Comparison of ENCODE assay signal across 8 cellular contexts in genomic region chr12:133037207-133038005, GRCh38. TPM values are rescaled to one million over a fixed set of nuclear protein-coding genes. Genes with fewer than 3 reads are reported as not detected.
DNase-seq lines count a peak whose midpoint lies in the region; ATAC-seq, FAIRE-seq and TF ChIP-seq lines count a peak whose summit lies in the region.

Gene ZNF84 (plus strand): TSS chr12:133037509. CDS start chr12:133041468, 3,959 bp downstream.

- H3K4me1 Mint-ChIP-seq in endothelial cell (ENCODE audit: unreplicated experiment) (no peaks in the 10 kb centered on the region), mesothelial cell of epicardium (no peaks in the 10 kb centered on the region)

- peak within 1 kb of the TSS; percentile 82 for H3K4me2 ChIP-seq in OCI-LY7 (ENCODE audit: low read length)

- peak within 1 kb of the TSS; percentile 81 for H3K27ac ChIP-seq in OCI-LY7 (ENCODE audit: low read depth, low read length, poor library complexity, severe bottlenecking)

- H3K36me3 Mint-ChIP-seq in endothelial cell (ENCODE audit: low read depth, unreplicated experiment): peaks cover 55% of the 10 kb centered on the region
- H3K36me3 Mint-ChIP-seq in mesothelial cell of epicardium: peaks cover 41% of the 10 kb centered on the region

- peak; percentile 95 for ATAC-seq in GM21526 (IDR thresholded peaks at IDR 0.05; ENCODE audit: low FRiP score, unreplicated experiment)

- no TSS peak for BruUV-seq in OCI-LY7 (replicated peaks; lab: Mats Ljungman, UMichigan)

- H3K4me3 ChIP-seq in OCI-LY7 (ENCODE audit: low read depth, low read length, poor library complexity, severe bottlenecking): peak within 1 kb of the TSS; percentile 86

- H3K4me3 Mint-ChIP-seq in endothelial cell (ENCODE audit: unreplicated experiment) (peak within 1 kb of the TSS; percentile 94), mesothelial cell of epicardium (peak within 1 kb of the TSS; percentile 90)

- H3K9me3 ChIP-seq in OCI-LY7 (ENCODE audit: low read length): peaks cover 63% of the 10 kb centered on the region

- H3K9me3 Mint-ChIP-seq in endothelial cell (ENCODE audit: unreplicated experiment) (peaks cover 30% of the 10 kb centered on the region), mesothelial cell of epicardium (peaks cover 57% of the 10 kb centered on the region)

- CTCF ChIA-PET in OCI-LY7 (lab: Charles Lee; ENCODE audit: unreplicated experiment): interaction anchor here (0.6 kb wide), 1 partner anchor 67 kb away, joined by 6 read pairs; no protein-coding TSS in a partner anchor

- peak within 1 kb of the TSS; percentile 66 for H2AFZ ChIP-seq in OCI-LY7 (ENCODE audit: low read length)

- POLR2A ChIA-PET in OCI-LY7 (lab: Charles Lee): interaction anchor here (0.6 to 1.3 kb wide), 4 partner anchors 7 to 52 kb away, joined by 3 to 4 read pairs (median 3); partner anchors contain the start of gene ZNF26

- TF ChIP-seq CTCF in D721Med (IDR thresholded peaks at IDR 0.05; ENCODE audit: insufficient read depth, missing control alignments) (no peak), OCI-LY7 (conservative IDR thresholded peaks at IDR 0.05; ENCODE audit: low read length) (no peak), endothelial cell (IDR thresholded peaks at IDR 0.05; ENCODE audit: unreplicated experiment) (no peak), mesothelial cell of epicardium (IDR thresholded peaks at IDR 0.05; ENCODE audit: unreplicated experiment) (no peak)

- H3K27ac Mint-ChIP-seq in endothelial cell (ENCODE audit: unreplicated experiment) (peak within 1 kb of the TSS; percentile 91), mesothelial cell of epicardium (peak within 1 kb of the TSS; percentile 99)

- peaks cover 8% of the 10 kb centered on the region for H3K4me1 ChIP-seq in OCI-LY7 (ENCODE audit: insufficient read depth, low read length, poor library complexity, severe bottlenecking)

- intact Hi-C loops in OCI-LY7 (cut with micrococcal nuclease; ENCODE audit: unreplicated experiment): loop anchor here (1.0 kb wide), 2 partner anchors 43 to 51 kb away; partner anchors contain the start of genes ZNF140 and ZNF26

- no peak for FAIRE-seq in D721Med (lab: Jason Lieb, UNC)

- H3K36me3 ChIP-seq in OCI-LY7 (ENCODE audit: insufficient read depth, low read length): peaks cover 44% of the 10 kb centered on the region

- H3K27me3 Mint-ChIP-seq in endothelial cell (ENCODE audit: unreplicated experiment) (peaks cover 5% of the 10 kb centered on the region), mesothelial cell of epicardium (ENCODE audit: low read depth) (no peaks in the 10 kb centered on the region)

- H4K20me1 ChIP-seq in OCI-LY7 (ENCODE audit: insufficient read depth, low read length): no peaks in the 10 kb centered on the region

- DNase-seq in D721Med (ENCODE audit: insufficient read length, low spot score): peak; percentile 31
- peak; percentile 70 for DNase-seq in HuH-7.5 (ENCODE audit: low spot score)
- peak; percentile 98 for DNase-seq in OCI-LY7 (ENCODE audit: low spot score)
- DNase-seq in activated T-cell treated with anti-CD3 and anti-CD28 coated beads for 1 hour (ENCODE audit: low read depth): peak; percentile 98
- DNase-seq in endothelial cell (ENCODE audit: low spot score): peak; percentile 90
- DNase-seq in mesothelial cell of epicardium (ENCODE audit: low spot score in 2 of 2, unreplicated experiment in 2 of 2): peak; percentile 95 to 96
- DNase-seq in stimulated activated CD8-positive, alpha-beta memory T cell treated with anti-CD3 and anti-CD28 coated beads, Interleukin-15, amount 100 ng/mL, for 48 hours (ENCODE audit: low read depth in 2 of 2): peak; percentile 95

- peaks cover 28% of the 10 kb centered on the region for H3K79me2 ChIP-seq in OCI-LY7 (ENCODE audit: insufficient read depth, low read depth, low read length)

- no peaks in the 10 kb centered on the region for H3K9me2 ChIP-seq in OCI-LY7 (ENCODE audit: insufficient read depth, low read length)

RNA-seq across cellular contexts. Expression of gene ZNF84, which starts in this region (rescaled TPM):
- total RNA-seq in OCI-LY7 (2014; rRNA removed; shearing (Covaris generic)): 22.1 and 26.9 TPM in 2 replicates
- total RNA-seq in OCI-LY7 (2022) (37.9 and 40.9 TPM in 2 replicates), endothelial cell (ENCODE audit: unreplicated experiment) (34.8 TPM), mesothelial cell of epicardium (95.9 to 101 TPM (median 96.1 TPM) in 3 replicates)

Comparison
In these comparisons a context has a peak if more than half of its experiments do, and no peak if none do; other contexts are left out.
1. Peak in every context shown above with its lines: DNase-seq, ATAC-seq, H3K4me3 ChIP-seq and H3K27ac ChIP-seq.
2. DNase-seq: peak in every context shown above with its lines; median percentile 98 in OCI-LY7; 98 in activated T-cell treated with anti-CD3 and anti-CD28 coated beads for 1 hour; 96 in mesothelial cell of epicardium; 95 in stimulated activated CD8-positive, alpha-beta memory T cell treated with anti-CD3 and anti-CD28 coated beads, Interleukin-15, amount 100 ng/mL, for 48 hours; 90 in endothelial cell; 70 in HuH-7.5; 31 in D721Med.